Comparison of ENCODE assay signal across 8 cellular contexts in genomic region chr20:33811763-33812672, GRCh38. TPM values are rescaled to one million over a fixed set of nuclear protein-coding genes. Genes with fewer than 3 reads are reported as not detected.
A peak's percentile ranks its signal among the peaks of the same experiment; 100 is the strongest.
DNase-seq lines count a peak whose midpoint lies in the region; ATAC-seq, FAIRE-seq and TF ChIP-seq lines count a peak whose summit lies in the region.

No MANE protein-coding gene starts in this region.

- no peak for TF ChIP-seq POLR2A in H1 (IDR thresholded peaks at IDR 0.05; ENCODE audit: control extremely low read depth in 1 of 2, low read depth in 2 of 2, low read length in 2 of 2)

- CTCF ChIA-PET in activated CD4-positive, alpha-beta T cell treated with anti-CD3 and anti-CD28 coated beads for 36 hours (lab: Charles Lee): interaction anchor here (0.7 to 2.8 kb wide), 6 partner anchors 18 to 258 kb away, joined by 3 to 8 read pairs (median 4); no protein-coding TSS in a partner anchor
- CTCF ChIA-PET in H1 (lab: Charles Lee; ENCODE audit: partially characterized antibody): interaction anchor here (1.2 to 3.9 kb wide), 4 partner anchors 19 to 46 kb away, joined by 3 to 17 read pairs (median 4); no protein-coding TSS in a partner anchor

- no peaks in the 10 kb centered on the region for H3K27me3 Mint-ChIP-seq in activated CD4-positive, alpha-beta T cell treated with anti-CD3 and anti-CD28 coated beads for 36 hours

- peak overlapping the region; percentile 89 for H3K27ac Mint-ChIP-seq in activated CD4-positive, alpha-beta T cell treated with anti-CD3 and anti-CD28 coated beads for 36 hours

- peaks cover 58% of the 10 kb centered on the region for H3K79me2 ChIP-seq in Karpas-422 (ENCODE audit: low read length)
- peaks cover 25 to 56% of the 10 kb centered on the region in 2 experiments for H3K79me2 ChIP-seq in H1 (ENCODE audit: control insufficient read depth in 1 of 2, insufficient read depth in 2 of 2, low read length in 2 of 2)

- 0 out of 2 replicates have a peak overlapping the region, but pooled peaks have one; percentile 61 for H2BK15ac ChIP-seq in H1 (ENCODE audit: low read length)

- H4K8ac ChIP-seq in H1 (ENCODE audit: extremely low read depth, insufficient read depth, low read length): peak overlapping the region; percentile 72; the same call in 1 of the 2 replicates

- H4K20me1 ChIP-seq in Karpas-422 (ENCODE audit: insufficient read depth, low read depth, low read length): peaks cover 17% of the 10 kb centered on the region; the same call in 1 of the 2 replicates
- peaks cover 12 to 17% of the 10 kb centered on the region in 2 experiments for H4K20me1 ChIP-seq in H1 (replicated peaks in 1 of 2; ENCODE audit: control insufficient read depth in 1 of 2, insufficient read depth in 2 of 2, low read length in 2 of 2)

- no peak for TF ChIP-seq EP300 in H1 (IDR thresholded peaks at IDR 0.05; ENCODE audit: borderline replicate concordance in 1 of 2, low read depth in 2 of 2, low read length in 2 of 2)

- no peak overlapping the region for H2AK5ac ChIP-seq in H1 (ENCODE audit: low read depth, low read length)

- no peaks in the 10 kb centered on the region for H3K27me3 ChIP-seq in Karpas-422 (ENCODE audit: low read length)
- H3K27me3 ChIP-seq in H1 (replicated peaks in 1 of 4; ENCODE audit: control insufficient read depth in 3 of 4, extremely low read depth in 1 of 4, insufficient read depth in 3 of 4, low read length in 3 of 4): no peaks in the 10 kb centered on the region

- H3K23me2 ChIP-seq in H1 (ENCODE audit: low read depth, low read length): peaks cover 9% of the 10 kb centered on the region

- no peaks in the 10 kb centered on the region for H3K9me3 ChIP-seq in Karpas-422 (ENCODE audit: low read length)
- H3K9me3 ChIP-seq in H1 (ENCODE audit: insufficient read depth in 2 of 2, low read depth in 1 of 2, low read length in 1 of 2): no peaks in the 10 kb centered on the region
- no peaks in the 10 kb centered on the region for H3K9me3 ChIP-seq in mesodermal cell (ENCODE audit: control insufficient read depth, low read length)

- H3K4me2 ChIP-seq in Karpas-422 (ENCODE audit: low read depth, low read length, poor library complexity, severe bottlenecking) (peak overlapping the region; percentile 76), H1 (ENCODE audit: insufficient read depth in 1 of 2, low read depth in 2 of 2, low read length in 2 of 2) (peak overlapping the region; percentile 93 to 98)

- peak overlapping the region; percentile 76 for H3K27ac ChIP-seq in Karpas-422 (ENCODE audit: low read length)
- H3K27ac ChIP-seq in H1 (ENCODE audit: low read depth, low read length): peak overlapping the region; percentile 70
- H3K27ac ChIP-seq in mesodermal cell (ENCODE audit: low read depth, low read length, severe bottlenecking): peak overlapping the region; percentile 75

- H3K56ac ChIP-seq in H1 (replicated peaks; ENCODE audit: insufficient read length, low read depth, low read length): peak overlapping the region; percentile 86

- peaks cover 15% of the 10 kb centered on the region for H3K36me3 Mint-ChIP-seq in activated CD4-positive, alpha-beta T cell treated with anti-CD3 and anti-CD28 coated beads for 36 hours (ENCODE audit: low read depth)

- DNase-seq in activated CD4-positive, CD25-positive, alpha-beta regulatory T cell treated with anti-CD3 and anti-CD28 coated beads, Interleukin-2, amount 50 U/mL, for 72 hours: peak; percentile 52
- no peak for DNase-seq in activated CD4-positive, CD25-positive, alpha-beta regulatory T cell (lab: John Stamatoyannopoulos, UW)
- DNase-seq in Karpas-422 (peak; percentile 77), H1 (ENCODE audit: low read depth in 1 of 2, low spot score in 2 of 2) (peak in 1 of 2 experiments; percentile 60), epidermal melanocyte (ENCODE audit: insufficient read length, low spot score) (no peak)
- peak; percentile 68 for DNase-seq in activated CD4-positive, alpha-beta T cell treated with anti-CD3 and anti-CD28 coated beads for 36 hours
- peak; percentile 21 for DNase-seq in stimulated activated naive CD4-positive, alpha-beta T cell treated with Interleukin-2 at 50 U/mL for 16 hours (lab: John Stamatoyannopoulos, UW)

- H3K36me3 ChIP-seq in Karpas-422 (ENCODE audit: insufficient read depth, low read length) (no peaks in the 10 kb centered on the region; the same call in 1 of the 2 replicates), H1 (ENCODE audit: control insufficient read depth in 2 of 4, insufficient read depth in 4 of 4, low read length in 3 of 4) (peaks cover 0 to 6% (median 0%) of the 10 kb centered on the region in 4 experiments; a peak in 1 of 8 replicates), mesodermal cell (ENCODE audit: control insufficient read depth, insufficient read depth, low read length) (peaks cover 22% of the 10 kb centered on the region)

- no peak for FAIRE-seq in H1 (lab: Jason Lieb, UNC)

- no peak overlapping the region for H4K91ac ChIP-seq in H1 (replicated peaks; ENCODE audit: insufficient read length, low read length)

- TF ChIP-seq CTCF in H1 (IDR thresholded peaks at IDR 0.05; ENCODE audit: control extremely low read depth in 1 of 3, insufficient read depth in 1 of 3, low read depth in 1 of 3, low read length in 3 of 3): no peak

- H3K4me1 Mint-ChIP-seq in activated CD4-positive, alpha-beta T cell treated with anti-CD3 and anti-CD28 coated beads for 36 hours: peaks cover 42% of the 10 kb centered on the region

- H2BK20ac ChIP-seq in H1 (ENCODE audit: low read length): no peak overlapping the region

- H3K9me3 Mint-ChIP-seq in activated CD4-positive, alpha-beta T cell treated with anti-CD3 and anti-CD28 coated beads for 36 hours (ENCODE audit: low read depth): no peaks in the 10 kb centered on the region

- no peak overlapping the region for H4K5ac ChIP-seq in H1 (ENCODE audit: insufficient read length, low read depth, low read length)

- peak overlapping the region; percentile 71 for H3K18ac ChIP-seq in H1 (ENCODE audit: extremely low read depth, low read length)

- POLR2A ChIA-PET in activated CD4-positive, alpha-beta T cell treated with anti-CD3 and anti-CD28 coated beads for 36 hours (lab: Charles Lee): interaction anchor here (0.6 to 1.8 kb wide), 8 partner anchors 7 to 1456 kb away, joined by 3 to 10 read pairs (median 4); partner anchors contain the start of gene RALY
- POLR2A ChIA-PET in H1 (lab: Charles Lee; ENCODE audit: partially characterized antibody): interaction anchor here (1.1 to 5.6 kb wide), 3 partner anchors 13 to 300 kb away, joined by 3 to 21 read pairs (median 4); partner anchors contain the start of gene EIF2S2

- H2AFZ ChIP-seq in Karpas-422 (ENCODE audit: low read length): peak overlapping the region; percentile 44; the same call in 1 of the 2 replicates
- H2AFZ ChIP-seq in H1 (ENCODE audit: low read length): no peak overlapping the region

- 0 out of 2 replicates have a peak overlapping the region, but pooled peaks have one; percentile 68 for H2BK12ac ChIP-seq in H1 (ENCODE audit: low read depth, low read length)

- no peak overlapping the region for H3K4ac ChIP-seq in H1 (replicated peaks; ENCODE audit: insufficient read length, low read depth, low read length)

- H3K4me3 ChIP-seq in Karpas-422 (ENCODE audit: low read length) (peak overlapping the region; percentile 79), H1 (ENCODE audit: extremely low read depth in 1 of 4, insufficient read depth in 2 of 4, low read depth in 3 of 4, low read length in 4 of 4) (peak overlapping the region; percentile 77 to 96 (median 94)), mesodermal cell (ENCODE audit: extremely low read depth, insufficient read depth, low read length, poor library complexity, severe bottlenecking) (peak overlapping the region; percentile 75)

- H3K79me1 ChIP-seq in H1 (ENCODE audit: low read depth, low read length): peaks cover 23% of the 10 kb centered on the region

- peak overlapping the region; percentile 84 for H3K9ac ChIP-seq in Karpas-422 (ENCODE audit: low read length)
- peak overlapping the region; percentile 72 to 92 (median 84) for H3K9ac ChIP-seq in H1 (replicated peaks in 1 of 4; ENCODE audit: extremely low read depth in 1 of 4, low read depth in 3 of 4, low read length in 3 of 4)

- no peak for TF ChIP-seq RAD21 in H1 (IDR thresholded peaks at IDR 0.05 in 1 of 2, conservative IDR thresholded peaks at IDR 0.05 in 1 of 2; ENCODE audit: low read depth in 2 of 2, low read length in 2 of 2)

- no peaks in the 10 kb centered on the region for H3K9me2 ChIP-seq in Karpas-422 (replicated peaks; ENCODE audit: insufficient read depth, low read length)

- H3K4me1 ChIP-seq in Karpas-422 (ENCODE audit: low read length): peaks cover 38% of the 10 kb centered on the region
- H3K4me1 ChIP-seq in H1 (replicated peaks in 1 of 4; ENCODE audit: control insufficient read depth in 3 of 4, insufficient read depth in 4 of 4, low read length in 3 of 4): peaks cover 3 to 8% (median 6%) of the 10 kb centered on the region in 4 experiments; a peak in 6 of 7 replicates
- H3K4me1 ChIP-seq in mesodermal cell (ENCODE audit: control insufficient read depth, insufficient read depth, low read length, poor library complexity, severe bottlenecking): no peaks in the 10 kb centered on the region

- peak; percentile 11 for ATAC-seq in activated CD4-positive, alpha-beta T cell treated with anti-CD3 and anti-CD28 coated beads for 36 hours

- H3K14ac ChIP-seq in H1 (ENCODE audit: insufficient read length): no peak overlapping the region

- 8% methylated on average over 25 of the region's 25 CpGs; no CpG with 5 or more reads in 1 of the 2 experiments for WGBS in H1 (ENCODE audit: extremely low coverage in 1 of 2, insufficient coverage in 1 of 2, insufficient read length in 1 of 2, insufficient replicate concordance in 2 of 2, low coverage in 1 of 2, low lambda C conversion rate in 2 of 2, missing lambda C conversion rate in 1 of 2), 2 experiments
- WGBS in mesodermal cell (ENCODE audit: insufficient coverage in 2 of 2), 2 experiments: 1 to 3% methylated on average over 21 to 22 of the region's 25 CpGs

- peak overlapping the region; percentile 83 for H3K4me3 Mint-ChIP-seq in activated CD4-positive, alpha-beta T cell treated with anti-CD3 and anti-CD28 coated beads for 36 hours

- H2BK120ac ChIP-seq in H1 (replicated peaks; ENCODE audit: low read depth, low read length): no peak overlapping the region

- intact Hi-C loops in activated CD4-positive, alpha-beta T cell treated with anti-CD3 and anti-CD28 coated beads for 36 hours (cut with DNase I, micrococcal nuclease): loop anchor here (1.0 to 2.0 kb wide), 14 partner anchors 80 to 1013 kb away; partner anchors contain the start of genes EIF2S2 (in 2 of the 2), PXMP4 (in 2 of the 2), RALY (in 2 of the 2) and AHCY (in 1 of the 2)

- peak overlapping the region; percentile 68; the same call in 1 of the 2 replicates for H2BK5ac ChIP-seq in H1 (ENCODE audit: low read depth, low read length)

- H3K23ac ChIP-seq in H1 (ENCODE audit: insufficient read length): no peak overlapping the region

RNA-seq across cellular contexts. Expression of gene CHMP4B, which starts 0.9 kb away (rescaled TPM):
- 33.8 and 45.5 TPM in 2 replicates for total RNA-seq in Karpas-422 (2014; rRNA removed; shearing (Covaris generic); ENCODE audit: low replicate concordance)
- 10 to 100 TPM; 86.0 to 94.1 TPM for total RNA-seq in activated CD4-positive, alpha-beta T cell treated with anti-CD3 and anti-CD28 coated beads for 36 hours
- total RNA-seq in H1 (2021; fragmentation: NEBNext Ultra II Directional; extraction: Animal tissue kit (Norgen Biotek cat#: 25700)): 66.3 and 67.8 TPM in 2 replicates
- polyA plus RNA-seq in H1 (2011; rRNA removed): 36.6 and 38.6 TPM in 2 replicates
- 48.6 TPM for polyA plus RNA-seq in H1 (2011; cell fraction: cytosol; rRNA removed)
- 20.5 TPM for polyA plus RNA-seq in H1 (2011; cell fraction: nucleus; rRNA removed)
- 76.9 to 86.3 TPM (median 81.8 TPM) in 4 replicates for polyA plus RNA-seq in H1 (2012, experiment 1 of 2)
- polyA plus RNA-seq in H1 (2012, experiment 2 of 2): 40.9 TPM
- polyA plus RNA-seq in H1 (2013, experiment 1 of 2): 48.0 TPM
- polyA plus RNA-seq in H1 (2013, experiment 2 of 2): 51.2 TPM
- 9.7 and 10.7 TPM in 2 replicates for polyA minus RNA-seq in H1 (2011; rRNA and poly(A)+ RNA removed)
- 23.8 TPM for polyA minus RNA-seq in H1 (2011; cell fraction: cytosol; rRNA and poly(A)+ RNA removed)
- 10.0 TPM for polyA minus RNA-seq in H1 (2011; cell fraction: nucleus; rRNA and poly(A)+ RNA removed)
- 107 TPM for polyA plus RNA-seq in mesodermal cell (2013, experiment 1 of 2)
- 102 TPM for polyA plus RNA-seq in mesodermal cell (2013, experiment 2 of 2)

Comparison
In these comparisons a context has a peak if more than half of its experiments do, and no peak if none do; other contexts are left out.
1. DNase-seq: peak in activated CD4-positive, CD25-positive, alpha-beta regulatory T cell treated with anti-CD3 and anti-CD28 coated beads, Interleukin-2, amount 50 U/mL, for 72 hours (single experiment), Karpas-422 (single experiment), activated CD4-positive, alpha-beta T cell treated with anti-CD3 and anti-CD28 coated beads for 36 hours (single experiment) and stimulated activated naive CD4-positive, alpha-beta T cell treated with Interleukin-2 at 50 U/mL for 16 hours (single experiment); none in activated CD4-positive, CD25-positive, alpha-beta regulatory T cell (0 of 4) and epidermal melanocyte (single experiment).
2. Peak in every context shown above with its lines, with median percentiles within 50 percentile points of each other: H3K27ac ChIP-seq and H3K4me3 ChIP-seq.